ENCODE assay signal across 28 cellular contexts in the genomic region with DNA sequence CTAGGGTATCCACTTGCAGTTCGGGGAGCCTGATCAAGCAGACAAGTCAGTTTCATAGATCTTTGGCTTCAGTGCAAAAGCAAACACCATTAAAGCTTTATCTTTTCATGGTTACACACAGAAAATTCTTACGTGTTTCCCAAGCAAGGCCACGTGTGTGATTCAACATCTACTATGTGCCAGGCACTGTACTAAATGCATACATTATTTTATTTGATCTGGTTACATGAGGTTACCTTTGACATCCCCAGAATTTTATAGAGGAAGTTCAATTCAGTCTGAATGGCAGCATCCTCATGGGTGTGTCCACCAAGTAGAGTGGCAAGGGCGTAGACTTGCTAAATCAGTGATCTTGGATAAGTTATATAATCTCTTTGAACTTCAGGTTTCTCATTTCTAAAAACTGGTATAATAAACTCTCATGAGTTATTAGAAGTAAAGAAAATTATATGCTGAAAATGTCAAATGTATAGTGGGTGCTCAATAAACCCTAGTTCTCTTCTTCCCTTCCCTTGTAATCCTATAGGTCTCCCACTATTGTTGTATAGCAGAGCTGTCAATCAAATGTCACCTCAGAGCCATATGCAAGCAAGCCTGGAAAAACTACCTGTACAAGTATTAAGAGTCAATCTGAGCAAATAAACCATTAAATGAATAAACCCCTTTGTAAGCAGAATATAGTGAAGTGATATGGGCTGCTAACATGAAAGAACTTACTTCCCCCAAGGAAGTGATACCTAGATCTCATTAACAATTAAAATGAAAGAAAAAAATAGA.
"Had no signal": no experiment of that assay in that cellular context is flagged by ENCODE, and none has a peak within 500 bp of the region (broad histone marks: within the 10 kb centered on the region; RNA-seq: fewer than 3 reads in every experiment).

No MANE protein-coding gene starts in this region.

- H3K27me3 ChIP-seq: ascending aorta, brain microvascular endothelial cell, dorsolateral prefrontal cortex, gastrocnemius medialis, heart left ventricle had no signal

- H3K4me3 ChIP-seq: ascending aorta, coronary artery, dorsolateral prefrontal cortex, gastrocnemius medialis, heart left ventricle had no signal

- H3K36me3 ChIP-seq: ascending aorta, brain microvascular endothelial cell, gastrocnemius medialis, heart left ventricle had no signal

- H3K27ac ChIP-seq: ascending aorta, brain microvascular endothelial cell, coronary artery, foreskin keratinocyte, gastrocnemius medialis had no signal

- H3K9me3 ChIP-seq: ascending aorta, gastrocnemius medialis, heart left ventricle had no signal

- H3K4me1 ChIP-seq: ascending aorta, foreskin keratinocyte, gastrocnemius medialis had no signal

- FAIRE-seq: bronchial epithelial cell had no signal

- DNase-seq: activated CD4-positive, alpha-beta memory T cell treated with anti-CD3 and anti-CD28 coated beads, Interleukin-2, amount 10 ng/mL, durations not matched to agents 7 days and 5 days; activated CD4-positive, alpha-beta T cell treated with anti-CD3 and anti-CD28 coated beads for 1 hour; activated CD4-positive, alpha-beta T cell treated with anti-CD3 and anti-CD28 coated beads for 4 hours; activated CD4-positive, alpha-beta T cell treated with anti-CD3 and anti-CD28 coated beads, Interleukin-2, amount 10 ng/mL, durations not matched to agents 7 days and 5 days; activated CD4-positive, alpha-beta T cell treated with anti-CD3 and anti-CD28 coated beads, Interleukin-2, amount 50 U/mL, for 4 hours; activated CD8-positive, alpha-beta memory T cell treated with anti-CD3 and anti-CD28 coated beads, Interleukin-2, amount 50 U/mL, for 48 hours; activated gamma-delta T cell; activated naive CD4-positive, alpha-beta T cell; activated naive CD4-positive, alpha-beta T cell treated with anti-CD3 and anti-CD28 coated beads, Interleukin-2, amount 10 ng/mL, durations not matched to agents 7 days and 5 days; activated naive CD8-positive, alpha-beta T cell treated with anti-CD3 and anti-CD28 coated beads, Interleukin-2, amount 10 ng/mL, durations not matched to agents 7 days and 5 days; activated T-cell treated with anti-CD3 and anti-CD28 coated beads for 4 hours; activated T-cell treated with anti-CD3 and anti-CD28 coated beads, Interleukin-2, amount 50 U/mL, for 24 hours; activated T-cell treated with anti-CD3 and anti-CD28 coated beads, Interleukin-2, amount 50 U/mL, for 72 hours; brain microvascular endothelial cell; dorsolateral prefrontal cortex; effector memory CD4-positive, alpha-beta T cell; endodermal cell; foreskin keratinocyte; gastrocnemius medialis; glutamatergic neuron; heart left ventricle; T-helper 2 cell had no signal

- ATAC-seq: activated naive CD4-positive, alpha-beta T cell treated with anti-CD3 and anti-CD28 coated beads, Interleukin-2, amount 50 U/mL, for 72 hours; activated T-cell treated with anti-CD3 and anti-CD28 coated beads, Interleukin-2, amount 50 U/mL, for 72 hours; esophagus mucosa; foreskin keratinocyte; gastrocnemius medialis; heart left ventricle; WTC11 had no signal
